ENCODE assay signal across 13 cellular contexts in the genomic region with DNA sequence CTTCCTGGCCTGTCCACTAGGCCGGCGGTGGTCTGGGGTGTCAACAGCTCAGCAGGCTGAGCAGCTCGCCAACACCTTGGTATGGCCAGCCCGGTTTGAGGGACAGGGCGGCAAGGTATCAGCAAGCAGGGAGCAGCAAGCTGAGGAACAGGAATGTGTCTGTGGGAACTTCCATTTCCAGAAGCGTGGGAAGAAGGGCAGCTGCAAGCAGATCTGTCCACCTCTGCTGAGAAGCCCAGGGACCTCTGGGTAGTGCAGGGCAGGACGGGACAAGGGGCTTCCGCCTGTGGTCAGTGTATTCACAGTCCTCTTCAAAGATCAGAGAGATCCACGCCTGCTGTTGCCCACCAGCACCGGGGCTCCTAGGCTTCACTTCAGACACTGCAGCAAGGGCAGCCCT. TPM values are rescaled to one million over a fixed set of nuclear protein-coding genes. Genes with fewer than 3 reads are reported as not detected.
A peak's percentile ranks its signal among the peaks of the same experiment; 100 is the strongest.
DNase-seq lines count a peak whose midpoint lies in the region; ATAC-seq and TF ChIP-seq lines count a peak whose summit lies in the region.
"Had no signal": no experiment of that assay in that cellular context is flagged by ENCODE, and none has a peak within 500 bp of the region (broad histone marks: within the 10 kb centered on the region; RNA-seq: fewer than 3 reads in every experiment).

No MANE protein-coding gene starts in this region.

- H3K27ac Mint-ChIP-seq in endodermal cell (peak overlapping the region; percentile 88), neural crest cell (ENCODE audit: unreplicated experiment) (peak overlapping the region; percentile 75)
- H3K27ac Mint-ChIP-seq: memory B cell had no signal

- no peak for TF ChIP-seq POLR2A in heart left ventricle (IDR thresholded peaks at IDR 0.05)

- WGBS in heart left ventricle, 4 donors = 83 to 90% (median 85%) methylated on average over 9 to 10 of the region's 10 CpGs
- WGBS in endodermal cell (ENCODE audit: insufficient coverage in 1 of 2, insufficient read length in 1 of 2), 2 experiments = 89 to 100% methylated on average over 8 to 10 of the region's 10 CpGs

- no peak overlapping the region for H3K9ac ChIP-seq in endodermal cell (ENCODE audit: extremely low read depth, low read length, poor library complexity, severe bottlenecking)

- intact Hi-C loops in heart left ventricle (cut with DNase I) (loop anchor here in 2 of 10 donors (5.0 kb wide), 1 partner anchor 34 kb away; the partner anchor contains the start of gene ACTN1 (in 2 of the 2)), Right ventricle myocardium superior (cut with DNase I) (loop anchor here (5.0 kb wide), 1 partner anchor 34 kb away; the partner anchor contains the start of gene ACTN1)

- TF ChIP-seq CTCF in heart left ventricle (IDR thresholded peaks at IDR 0.05) (no peak), endodermal cell (conservative IDR thresholded peaks at IDR 0.05) (no peak), neural crest cell (conservative IDR thresholded peaks at IDR 0.05) (no peak)

- H3K4me3 Mint-ChIP-seq in endodermal cell = no peak overlapping the region
- no peak overlapping the region for H3K4me3 Mint-ChIP-seq in neural crest cell
- H3K4me3 Mint-ChIP-seq: memory B cell had no signal

- H3K27me3 Mint-ChIP-seq in endodermal cell (ENCODE audit: insufficient read depth) (no peaks in the 10 kb centered on the region), neural crest cell (ENCODE audit: low read depth) (no peaks in the 10 kb centered on the region)

- no peaks in the 10 kb centered on the region for H3K36me3 Mint-ChIP-seq in endodermal cell (ENCODE audit: low read depth)
- H3K36me3 Mint-ChIP-seq in neural crest cell (ENCODE audit: low read depth) = no peaks in the 10 kb centered on the region
- H3K36me3 Mint-ChIP-seq: memory B cell had no signal

- H3K27ac ChIP-seq in heart left ventricle = peak overlapping the region in 8 of 12 donors; percentile 26 to 98 (median 70)
- no peak overlapping the region for H3K27ac ChIP-seq in endodermal cell (ENCODE audit: low read depth, low read length)

- ATAC-seq in heart left ventricle = no peak
- no peak for ATAC-seq in Right ventricle myocardium superior (ENCODE audit: poor library complexity)
- ATAC-seq in HG03439 (IDR thresholded peaks at IDR 0.05; ENCODE audit: unreplicated experiment) = no peak

- H3K4me1 Mint-ChIP-seq in endodermal cell = peaks cover 84% of the 10 kb centered on the region
- peaks cover 59% of the 10 kb centered on the region for H3K4me1 Mint-ChIP-seq in neural crest cell

- DNase-seq in heart left ventricle (peak in 1 of 5 donors; percentile 24), Right ventricle myocardium superior (no peak), endodermal cell (no peak), neural crest cell (ENCODE audit: low read depth, low spot score) (no peak), NCI-H1105 treated with DMSO at 0.1 percent for 48 hours (lab: John Stamatoyannopoulos, UW) (no peak), C1 segment of cervical spinal cord (lab: John Stamatoyannopoulos, UW) (no peak), NCI-H1417 treated with DMSO at 0.1 percent for 48 hours (lab: John Stamatoyannopoulos, UW) (no peak)
- DNase-seq: activated CD4-positive, CD25-positive, alpha-beta regulatory T cell treated with anti-CD3 and anti-CD28 coated beads, Interleukin-2, amount 50 U/mL, for 72 hours; NCI-H146; upper lobe of left lung had no signal

- H3K27me3 ChIP-seq in heart left ventricle (no peaks in the 10 kb centered on the region), endodermal cell (ENCODE audit: control insufficient read depth, insufficient read depth, low read length, poor library complexity, severe bottlenecking) (no peaks in the 10 kb centered on the region)
- H3K27me3 ChIP-seq: upper lobe of left lung had no signal

- H3K9me3 Mint-ChIP-seq in endodermal cell (no peaks in the 10 kb centered on the region), neural crest cell (no peaks in the 10 kb centered on the region)
- H3K9me3 Mint-ChIP-seq: memory B cell had no signal

- H3K9me3 ChIP-seq in heart left ventricle (no peaks in the 10 kb centered on the region), endodermal cell (ENCODE audit: control insufficient read depth, low read length) (no peaks in the 10 kb centered on the region)
- H3K9me3 ChIP-seq: upper lobe of left lung had no signal

- H3K4me3 ChIP-seq in heart left ventricle (no peak overlapping the region), endodermal cell (ENCODE audit: low read length) (no peak overlapping the region)
- H3K4me3 ChIP-seq: skin epidermis, upper lobe of left lung had no signal

- no peaks in the 10 kb centered on the region for H3K36me3 ChIP-seq in heart left ventricle
- peaks cover 22% of the 10 kb centered on the region for H3K36me3 ChIP-seq in endodermal cell (ENCODE audit: control insufficient read depth, insufficient read depth, low read length)
- H3K36me3 ChIP-seq: upper lobe of left lung had no signal

- H3K4me1 ChIP-seq in heart left ventricle (peaks cover 22 to 100% (median 98%) of the 10 kb centered on the region in 12 donors), endodermal cell (ENCODE audit: control insufficient read depth, insufficient read depth, low read length) (peaks cover 40% of the 10 kb centered on the region)

RNA-seq across cellular contexts. Expression of gene ACTN1, which starts 36.0 kb away (rescaled TPM):
- total RNA-seq in heart left ventricle (100 to 1,000 TPM in 6 of 9 donors, 10 to 100 TPM in 3; 63.6 to 252 (median 110) TPM), Right ventricle myocardium superior (92.5 TPM), endodermal cell (100 to 1,000 TPM; 190 to 275 TPM), neural crest cell (73.9 and 77.1 TPM in 2 replicates)
- 10 to 100 TPM; 48.4 to 88.2 TPM for polyA plus RNA-seq in heart left ventricle
- polyA plus RNA-seq in endodermal cell (2013, experiment 1 of 2) = 115 TPM
- polyA plus RNA-seq in endodermal cell (2013, experiment 2 of 2) = 126 TPM
